Comparison of ENCODE assay signal across 8 cellular contexts in the genomic region with DNA sequence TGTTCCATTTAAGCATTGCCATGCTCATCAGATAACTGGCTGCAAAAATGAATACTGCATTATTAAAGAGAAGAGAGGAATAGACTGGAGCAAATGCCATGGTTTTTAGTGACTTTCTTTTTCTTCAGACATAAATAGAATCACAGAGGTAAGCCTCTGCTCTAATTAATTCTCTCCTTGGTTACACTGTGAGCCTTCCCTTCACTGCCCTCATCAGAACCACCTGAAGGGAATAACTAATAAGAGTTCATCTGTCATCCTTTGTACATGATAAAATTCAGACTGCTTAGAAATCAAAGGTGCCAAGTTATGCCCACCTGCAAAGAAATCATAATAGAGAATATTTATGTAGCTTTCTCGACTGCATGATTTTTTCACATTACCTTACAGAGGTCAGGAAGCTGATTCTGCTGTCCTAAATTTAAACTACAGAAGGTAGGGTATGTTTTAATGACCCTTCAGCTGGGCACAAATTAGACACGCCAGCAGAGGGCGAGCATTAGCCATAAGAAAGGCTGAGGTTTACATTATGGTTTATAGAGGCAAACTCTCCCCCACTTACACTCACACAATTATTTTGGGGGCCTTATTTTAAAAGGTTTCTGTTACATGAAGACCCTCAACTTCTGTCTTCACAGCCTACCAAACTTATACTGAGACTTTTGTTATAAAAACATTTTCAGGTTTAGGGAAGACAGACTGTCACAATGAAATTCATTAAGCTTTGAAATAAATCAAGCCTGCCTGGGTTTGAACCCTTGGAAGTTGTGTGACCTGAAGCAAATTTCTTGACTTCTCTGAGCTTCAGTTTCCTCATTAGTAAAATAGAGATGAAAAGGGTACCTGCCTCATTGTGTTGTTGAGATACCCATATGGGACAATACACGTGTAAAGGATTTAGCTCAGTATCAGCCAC. TPM values are rescaled to one million over a fixed set of nuclear protein-coding genes. Genes with fewer than 3 reads are reported as not detected.
DNase-seq lines count a peak whose midpoint lies in the region; ATAC-seq and TF ChIP-seq lines count a peak whose summit lies in the region.

No MANE protein-coding gene starts in this region.

- H3K4me2 ChIP-seq in hepatocyte, result no peak overlapping the region

- DNase-seq in DMS53 (lab: John Stamatoyannopoulos, UW) (peak; percentile 66), hepatocyte (ENCODE audit: low spot score) (peak; percentile 41), superior temporal gyrus (ENCODE audit: extremely low spot score) (peak; percentile 38)

- no peak overlapping the region for H2AFZ ChIP-seq in hepatocyte

- ATAC-seq in HG03342 (IDR thresholded peaks at IDR 0.05; ENCODE audit: unreplicated experiment) (peak; percentile 66), GM21390 (IDR thresholded peaks at IDR 0.05; ENCODE audit: unreplicated experiment) (no peak), gastroesophageal sphincter (no peak), HG03457 (IDR thresholded peaks at IDR 0.05; ENCODE audit: unreplicated experiment) (no peak)

- 28% methylated on average over 4 of the region's 4 CpGs for WGBS in hepatocyte (ENCODE audit: low lambda C conversion rate, missing lambda C conversion rate)
- 32% methylated on average over 4 of the region's 4 CpGs for WGBS in gastroesophageal sphincter (ENCODE audit: low coverage in 1 of 2), 2 donors

- H4K20me1 ChIP-seq in hepatocyte (ENCODE audit: insufficient read depth, poor library complexity, severe bottlenecking), result no peaks in the 10 kb centered on the region

- H3K36me3 ChIP-seq in hepatocyte (replicated peaks; ENCODE audit: insufficient read depth, low read depth) (no peaks in the 10 kb centered on the region), gastroesophageal sphincter (no peaks in the 10 kb centered on the region)

- H3K9me3 ChIP-seq in hepatocyte (ENCODE audit: low read depth), result no peaks in the 10 kb centered on the region
- no peaks in the 10 kb centered on the region for H3K9me3 ChIP-seq in gastroesophageal sphincter

- no peak for TF ChIP-seq EP300 in gastroesophageal sphincter (IDR thresholded peaks at IDR 0.05)

- no peaks in the 10 kb centered on the region for H3K79me2 ChIP-seq in hepatocyte

- no peaks in the 10 kb centered on the region for H3K4me1 ChIP-seq in hepatocyte (ENCODE audit: insufficient read depth)
- no peaks in the 10 kb centered on the region for H3K4me1 ChIP-seq in gastroesophageal sphincter

- no peaks in the 10 kb centered on the region for H3K27me3 ChIP-seq in hepatocyte
- H3K27me3 ChIP-seq in gastroesophageal sphincter, result no peaks in the 10 kb centered on the region

- no peak for TF ChIP-seq POLR2A in gastroesophageal sphincter (IDR thresholded peaks at IDR 0.05)

- H3K4me3 ChIP-seq in hepatocyte (no peak overlapping the region), gastroesophageal sphincter (no peak overlapping the region)

- TF ChIP-seq CTCF in VCaP (conservative IDR thresholded peaks at IDR 0.05), result peak; percentile 86
- peak; percentile 56 for TF ChIP-seq CTCF in hepatocyte (IDR thresholded peaks at IDR 0.05; ENCODE audit: poor library complexity)
- TF ChIP-seq CTCF in gastroesophageal sphincter (IDR thresholded peaks at IDR 0.05), result peak in 2 of 4 experiments; percentile 19 to 38

- H3K27ac ChIP-seq in VCaP, result no peak overlapping the region
- no peak overlapping the region for H3K27ac ChIP-seq in hepatocyte
- H3K27ac ChIP-seq in gastroesophageal sphincter, result no peak overlapping the region

- H3K9me2 ChIP-seq in hepatocyte (replicated peaks; ENCODE audit: insufficient read depth), result no peaks in the 10 kb centered on the region

RNA-seq across cellular contexts. Expression of a gene that starts 15.3 kb away (rescaled TPM):
- 10.3 and 10.9 TPM in 2 replicates for total RNA-seq in hepatocyte
- polyA plus RNA-seq in hepatocyte, result 0.92 and 1.5 TPM in 2 replicates
- 10 to 100 TPM in 1 of 4 donors, 1 to 10 TPM in 2, under 1 TPM in 1; 0.89 to 13.9 (median 2.1) TPM for total RNA-seq in gastroesophageal sphincter
